ENCODE assay signal across 8 cellular contexts in genomic region chr6:28985396-28986164, GRCh38. TPM values are rescaled to one million over a fixed set of nuclear protein-coding genes. Genes with fewer than 3 reads are reported as not detected.
A peak's percentile ranks its signal among the peaks of the same experiment; 100 is the strongest.
DNase-seq lines count a peak whose midpoint lies in the region; ATAC-seq and TF ChIP-seq lines count a peak whose summit lies in the region.

No MANE protein-coding gene starts in this region.

- H3K56ac ChIP-seq in H9 (ENCODE audit: insufficient read length, low read depth, low read length) = no peak overlapping the region

- H2AFZ ChIP-seq in H9 (ENCODE audit: low read length) = peak overlapping the region; percentile 40
- H2AFZ ChIP-seq in neuronal stem cell (ENCODE audit: low read length) = peak overlapping the region; percentile 89

- H2BK12ac ChIP-seq in H9 (ENCODE audit: insufficient read length, low read depth, low read length) = peak overlapping the region; percentile 69
- H2BK12ac ChIP-seq in neuronal stem cell (ENCODE audit: low read length) = no peak overlapping the region

- H3K4me3 Mint-ChIP-seq in H9 = peak overlapping the region; percentile 61 to 76

- peak overlapping the region; percentile 19 for H4K91ac ChIP-seq in H9 (ENCODE audit: insufficient read length, low read depth, low read length)
- H4K91ac ChIP-seq in neuronal stem cell (ENCODE audit: low read depth, low read length, poor library complexity) = no peak overlapping the region

- no peaks in the 10 kb centered on the region for H3K36me3 ChIP-seq in neuronal stem cell (replicated peaks in 1 of 2; ENCODE audit: control insufficient read depth in 2 of 2, insufficient read depth in 2 of 2, low read length in 2 of 2)

- H2BK120ac ChIP-seq in H9 (ENCODE audit: low read depth, low read length, poor library complexity, severe bottlenecking) (no peak overlapping the region), neuronal stem cell (ENCODE audit: low read depth, low read length) (no peak overlapping the region)

- H3K23me2 ChIP-seq in H9 (ENCODE audit: insufficient read length, low read depth, low read length, poor library complexity, severe bottlenecking) = peaks cover 9% of the 10 kb centered on the region

- peak overlapping the region; percentile 26 to 70 (median 45); a peak in 4 of 7 replicates for H3K27ac Mint-ChIP-seq in H9

- H3K23ac ChIP-seq in H9 (ENCODE audit: insufficient read length, low read depth, low read length) (no peak overlapping the region), neuronal stem cell (ENCODE audit: low read depth, low read length, poor library complexity) (no peak overlapping the region)

- peaks cover 4 to 7% of the 10 kb centered on the region in 2 experiments; a peak in 3 of 5 replicates for H3K9me3 Mint-ChIP-seq in H9

- H3K4me3 ChIP-seq in AG04450 (ENCODE audit: low read depth, low read length) (peak overlapping the region; percentile 58), neuronal stem cell (ENCODE audit: low read length in 2 of 2) (peak overlapping the region; percentile 44 to 79)

- no CpG with 5 or more reads among the region's 31 CpGs for WGBS in H9 (ENCODE audit: extremely low coverage, insufficient read length, low lambda C conversion rate)
- WGBS in neuronal stem cell (ENCODE audit: extremely low coverage in 2 of 2, insufficient read length in 2 of 2, insufficient replicate concordance in 1 of 2), 2 donors = no CpG with 5 or more reads among the region's 31 CpGs

- H3K4me1 ChIP-seq in H9 (ENCODE audit: insufficient read depth, low read length) = peaks cover 3% of the 10 kb centered on the region; the same call in 1 of the 2 replicates
- no peaks in the 10 kb centered on the region for H3K4me1 ChIP-seq in neuronal stem cell (ENCODE audit: control insufficient read depth in 2 of 2, insufficient read depth in 1 of 2, low read depth in 1 of 2, low read length in 2 of 2)

- peaks cover 10% of the 10 kb centered on the region for H3K27me3 Mint-ChIP-seq in H9 (ENCODE audit: low read depth)

- POLR2A ChIA-PET in AG04450 (lab: Yijun Ruan, JAX) = interaction anchor here (0.6 kb wide), 1 partner anchor 91 kb away, joined by 4 read pairs; no protein-coding TSS in a partner anchor

- H3K4me2 ChIP-seq in H9 (ENCODE audit: insufficient read depth, insufficient read length, low read length) (peak overlapping the region; percentile 81), neuronal stem cell (ENCODE audit: insufficient read depth, low read length, poor library complexity, severe bottlenecking) (peak overlapping the region; percentile 45)

- peak overlapping the region; percentile 8 for H3K18ac ChIP-seq in H9 (ENCODE audit: insufficient read length, low read depth, low read length)
- H3K18ac ChIP-seq in neuronal stem cell (ENCODE audit: low read length) = no peak overlapping the region

- no peak overlapping the region for H3T11ph ChIP-seq in H9 (ENCODE audit: low read length)

- intact Hi-C loops in Right ventricle myocardium superior (cut with DNase I) = loop anchor here (10.0 kb wide), 1 partner anchor 121 kb away; no protein-coding TSS in a partner anchor

- no peak overlapping the region for H4K8ac ChIP-seq in H9 (replicated peaks; ENCODE audit: insufficient read length, low read depth, low read length)
- H4K8ac ChIP-seq in neuronal stem cell (ENCODE audit: low read depth, low read length) = no peak overlapping the region

- H3K4me1 Mint-ChIP-seq in H9 = peaks cover 19 to 23% of the 10 kb centered on the region in 2 experiments

- H3K27ac ChIP-seq in AG04450 (ENCODE audit: low read depth, low read length) (peak overlapping the region; percentile 67), H9 (ENCODE audit: insufficient read length, low read depth, low read length) (peak overlapping the region; percentile 77), neuronal stem cell (replicated peaks; ENCODE audit: low read length) (peak overlapping the region; percentile 90)

- no peaks in the 10 kb centered on the region for H3K79me1 ChIP-seq in H9 (ENCODE audit: insufficient read depth, low read depth, low read length, poor library complexity, severe bottlenecking)
- no peaks in the 10 kb centered on the region for H3K79me1 ChIP-seq in neuronal stem cell (ENCODE audit: low read depth, low read length)

- ATAC-seq in Right ventricle myocardium superior (ENCODE audit: poor library complexity) = peak; percentile 76

- H3K36me3 Mint-ChIP-seq in H9 (ENCODE audit: insufficient read depth in 1 of 3, low read depth in 3 of 3) = peaks cover 0 to 4% (median 3%) of the 10 kb centered on the region in 3 experiments; a peak in 3 of 7 replicates

- H4K20me1 ChIP-seq in H9 (ENCODE audit: control insufficient read depth, insufficient read depth, insufficient read length) = no peaks in the 10 kb centered on the region

- H3K27me3 ChIP-seq in AG04450 (ENCODE audit: control insufficient read depth, insufficient read depth, low read length) = no peaks in the 10 kb centered on the region
- H3K27me3 ChIP-seq in H9 (ENCODE audit: insufficient read depth, low read length) = no peaks in the 10 kb centered on the region
- H3K27me3 ChIP-seq in neuronal stem cell (ENCODE audit: control insufficient read depth in 3 of 3, insufficient read depth in 3 of 3, low read depth in 1 of 3, low read length in 3 of 3) = no peaks in the 10 kb centered on the region

- H3K79me2 ChIP-seq in H9 (ENCODE audit: insufficient read depth, low read length) = no peaks in the 10 kb centered on the region

- H2BK15ac ChIP-seq in H9 (ENCODE audit: low read depth, low read length) = no peak overlapping the region
- no peak overlapping the region for H2BK15ac ChIP-seq in neuronal stem cell (ENCODE audit: low read length)

- DNase-seq in AG04450 (ENCODE audit: low read depth, low spot score) (peak; percentile 96), H9 (peak; percentile 96), NCI-H526 treated with DMSO at 0.1 percent for 48 hours (lab: John Stamatoyannopoulos, UW) (peak; percentile 94), amniotic stem cell (lab: John Stamatoyannopoulos, UW) (peak; percentile 87), Right ventricle myocardium superior (peak; percentile 87), neuronal stem cell (ENCODE audit: low spot score) (peak; percentile 91)
- no peak for DNase-seq in NK-92 treated with Interleukin-12 subunit alpha and Interleukin-12 subunit beta, amount 100 ng/mL, for 24 hours (lab: John Stamatoyannopoulos, UW)
- no peak for DNase-seq in activated CD4-positive, CD25-positive, alpha-beta regulatory T cell (lab: John Stamatoyannopoulos, UW)

- H3K9me3 ChIP-seq in AG04450 (ENCODE audit: control insufficient read depth, insufficient read depth, low read length) (peaks cover 4% of the 10 kb centered on the region; the same call in 1 of the 2 replicates), H9 (ENCODE audit: control insufficient read depth, low read depth, low read length) (no peaks in the 10 kb centered on the region), neuronal stem cell (replicated peaks in 1 of 2; ENCODE audit: control insufficient read depth in 2 of 2, insufficient read depth in 1 of 2, low read depth in 1 of 2, low read length in 2 of 2) (no peaks in the 10 kb centered on the region)

- H2BK5ac ChIP-seq in H9 (ENCODE audit: insufficient read length, low read length) = no peak overlapping the region
- H2BK5ac ChIP-seq in neuronal stem cell (ENCODE audit: low read length) = no peak overlapping the region

- no peak overlapping the region for H2AK5ac ChIP-seq in H9 (ENCODE audit: insufficient read length, low read length)
- no peak overlapping the region for H2AK5ac ChIP-seq in neuronal stem cell (ENCODE audit: low read depth, low read length)

- H3K4ac ChIP-seq in H9 (ENCODE audit: low read depth, low read length) (no peak overlapping the region), neuronal stem cell (ENCODE audit: low read length) (no peak overlapping the region)

- H3K9ac ChIP-seq in H9 (ENCODE audit: extremely low read depth, insufficient read length, low read length) = peak overlapping the region; percentile 79
- H3K9ac ChIP-seq in neuronal stem cell (ENCODE audit: low read depth, low read length, poor library complexity) = no peak overlapping the region

- TF ChIP-seq CTCF in AG04450 (IDR thresholded peaks at IDR 0.05; ENCODE audit: low read depth, low read length) (no peak), H9 (conservative IDR thresholded peaks at IDR 0.05) (no peak)

- CTCF ChIA-PET in AG04450 (lab: Charles Lee) = interaction anchor here (1.0 to 1.8 kb wide), 5 partner anchors 31 to 668 kb away, joined by 3 to 9 read pairs (median 5); no protein-coding TSS in a partner anchor

- H4K5ac ChIP-seq in H9 (ENCODE audit: insufficient read length, low read depth, low read length) = peak overlapping the region; percentile 24

- H2BK20ac ChIP-seq in H9 (ENCODE audit: low read depth, low read length, poor library complexity, severe bottlenecking) = no peak overlapping the region

- H3K14ac ChIP-seq in H9 (ENCODE audit: insufficient read depth, low read length) (0 out of 2 replicates have a peak overlapping the region, but pooled peaks have one; percentile 2), neuronal stem cell (ENCODE audit: low read length) (no peak overlapping the region)

RNA-seq across cellular contexts. Expression of gene ZNF311, which starts 19.5 kb away (rescaled TPM):
- polyA plus RNA-seq in AG04450 (2011; rRNA removed) = 0.63 and 0.77 TPM in 2 replicates
- 0.56 and 0.78 TPM in 2 replicates for polyA minus RNA-seq in AG04450 (2011; rRNA and poly(A)+ RNA removed)
- total RNA-seq in H9 (2021) = 0.57 and 0.68 TPM in 2 replicates
- total RNA-seq in Right ventricle myocardium superior = 0.08 TPM
- polyA plus RNA-seq in neuronal stem cell (2013, experiment 1 of 2) = 2.8 TPM
- 2.7 TPM for polyA plus RNA-seq in neuronal stem cell (2013, experiment 2 of 2)

RNA-seq across cellular contexts. Expression of gene OR2W1, which starts 59.4 kb away (rescaled TPM):
- polyA plus RNA-seq in AG04450 (2011; rRNA removed) = not detected in 2 replicates
- polyA minus RNA-seq in AG04450 (2011; rRNA and poly(A)+ RNA removed) = not detected in 2 replicates
- total RNA-seq in H9 (2021) (not detected in 2 replicates), Right ventricle myocardium superior (not detected)
- polyA plus RNA-seq in neuronal stem cell (2013, experiment 1 of 2) = not detected
- polyA plus RNA-seq in neuronal stem cell (2013, experiment 2 of 2) = not detected

Comparison
In these comparisons a context has a peak if more than half of its experiments do, and no peak if none do; other contexts are left out.
1. DNase-seq: peak in AG04450 (single experiment), H9 (single experiment), NCI-H526 treated with DMSO at 0.1 percent for 48 hours (single experiment), amniotic stem cell (single experiment), Right ventricle myocardium superior (single experiment) and neuronal stem cell (single experiment); none in NK-92 treated with Interleukin-12 subunit alpha and Interleukin-12 subunit beta, amount 100 ng/mL, for 24 hours (single experiment) and activated CD4-positive, CD25-positive, alpha-beta regulatory T cell (0 of 4).
2. Peak in every context shown above with its lines, with median percentiles within 50 percentile points of each other: H3K27ac ChIP-seq.